Comparison of ENCODE assay signal across 8 cellular contexts in genomic region chr1:120354618-120355184, GRCh38.
DNase-seq lines count a peak whose midpoint lies in the region; ATAC-seq and TF ChIP-seq lines count a peak whose summit lies in the region.
"Not testable (repeated sequence)": the region's sequence is repeated elsewhere in the genome, so short reads cannot be mapped to it uniquely, and the experiment has no call there.

No MANE protein-coding gene starts in this region.

- TF ChIP-seq CTCF in Calu3 (IDR thresholded peaks at IDR 0.05; ENCODE audit: unreplicated experiment); fibroblast of lung (conservative IDR thresholded peaks at IDR 0.05 in 1 of 2, IDR thresholded peaks at IDR 0.05 in 1 of 2; ENCODE audit: low read depth in 1 of 2, low read length in 2 of 2); mesothelial cell of epicardium (IDR thresholded peaks at IDR 0.05; ENCODE audit: unreplicated experiment): not testable (repeated sequence)

- BruUV-seq in Calu3 (replicated peaks; lab: Mats Ljungman, UMichigan), result not testable (repeated sequence)

- H3K9me3 ChIP-seq in fibroblast of lung (ENCODE audit: control insufficient read depth, insufficient read depth, low read depth, low read length), result not testable (repeated sequence)

- DNase-seq in Calu3 (peak; percentile 38), SKM-1 treated with dmso at 0.1 percent for 144 hours (lab: John Stamatoyannopoulos, UW; ENCODE audit: unreplicated experiment) (peak; percentile 13), fibroblast of lung (ENCODE audit: low read depth in 2 of 2) (peak; percentile 54 to 74), mesothelial cell of epicardium (ENCODE audit: low spot score in 2 of 2, unreplicated experiment in 2 of 2) (peak; percentile 33 to 64)
- peak; percentile 68 for DNase-seq in activated naive CD4-positive, alpha-beta T cell treated with anti-CD3 and anti-CD28 coated beads, Interleukin-2, amount 10 ng/mL, durations not matched to agents 7 days and 5 days
- peak; percentile 10 for DNase-seq in stimulated activated CD4-positive, alpha-beta T cell treated with anti-CD3 and anti-CD28 coated beads, Interleukin-4, amount 100 ng/mL, for 4 hours

- H3K36me3 Mint-ChIP-seq in Calu3 (ENCODE audit: insufficient read depth, unreplicated experiment); activated naive CD4-positive, alpha-beta T cell treated with anti-CD3 and anti-CD28 coated beads, Interleukin-2, amount 10 ng/mL, durations not matched to agents 7 days and 5 days; mesothelial cell of epicardium: not testable (repeated sequence)

- H3K4me1 Mint-ChIP-seq in Calu3 (ENCODE audit: low read depth, unreplicated experiment); mesothelial cell of epicardium: not testable (repeated sequence)
- H3K4me1 Mint-ChIP-seq in activated naive CD4-positive, alpha-beta T cell treated with anti-CD3 and anti-CD28 coated beads, Interleukin-2, amount 10 ng/mL, durations not matched to agents 7 days and 5 days, result peaks cover 14% of the 10 kb centered on the region

- H2AFZ ChIP-seq in fibroblast of lung (ENCODE audit: low read length), result not testable (repeated sequence)

- not testable (repeated sequence) for H3K79me2 ChIP-seq in fibroblast of lung (ENCODE audit: control insufficient read depth, insufficient read depth, low read length)

- not testable (repeated sequence) for H3K36me3 ChIP-seq in fibroblast of lung (ENCODE audit: control insufficient read depth, insufficient read depth, low read length)

- peak; percentile 94 for ATAC-seq in GM21447 (IDR thresholded peaks at IDR 0.05; ENCODE audit: unreplicated experiment)
- peak; percentile 76 for ATAC-seq in HG03571 (IDR thresholded peaks at IDR 0.05; ENCODE audit: unreplicated experiment)

- H3K4me3 ChIP-seq in fibroblast of lung (replicated peaks in 1 of 4; ENCODE audit: control extremely low read depth in 1 of 4, insufficient read depth in 1 of 4, low read depth in 3 of 4, low read length in 4 of 4), result peak overlapping the region in 2 of 4 experiments; percentile 16 to 36

- not testable (repeated sequence) for H3K27me3 Mint-ChIP-seq in Calu3 (ENCODE audit: unreplicated experiment); activated naive CD4-positive, alpha-beta T cell treated with anti-CD3 and anti-CD28 coated beads, Interleukin-2, amount 10 ng/mL, durations not matched to agents 7 days and 5 days; mesothelial cell of epicardium (ENCODE audit: low read depth)

- H3K27ac ChIP-seq in fibroblast of lung (ENCODE audit: insufficient read depth, low read length), result not testable (repeated sequence)

- H3K27ac Mint-ChIP-seq in Calu3 (ENCODE audit: unreplicated experiment), result peak overlapping the region; percentile 87
- peak overlapping the region; percentile 97 for H3K27ac Mint-ChIP-seq in activated naive CD4-positive, alpha-beta T cell treated with anti-CD3 and anti-CD28 coated beads, Interleukin-2, amount 10 ng/mL, durations not matched to agents 7 days and 5 days
- H3K27ac Mint-ChIP-seq in mesothelial cell of epicardium, result peak overlapping the region; percentile 99

- intact Hi-C loops in Calu3 (cut with micrococcal nuclease; ENCODE audit: unreplicated experiment), result not testable (repeated sequence)

- not testable (repeated sequence) for H3K9me3 Mint-ChIP-seq in Calu3 (ENCODE audit: low read depth, unreplicated experiment); activated naive CD4-positive, alpha-beta T cell treated with anti-CD3 and anti-CD28 coated beads, Interleukin-2, amount 10 ng/mL, durations not matched to agents 7 days and 5 days; mesothelial cell of epicardium

- H3K9ac ChIP-seq in fibroblast of lung (ENCODE audit: insufficient read depth, low read length), result not testable (repeated sequence)

- not testable (repeated sequence) for H3K27me3 ChIP-seq in fibroblast of lung (ENCODE audit: control insufficient read depth, insufficient read depth, low read length)

- H3K4me3 Mint-ChIP-seq in Calu3 (ENCODE audit: low read depth, unreplicated experiment) (peak overlapping the region; percentile 71), mesothelial cell of epicardium (peak overlapping the region; percentile 74)
- peak overlapping the region; percentile 83 for H3K4me3 Mint-ChIP-seq in activated naive CD4-positive, alpha-beta T cell treated with anti-CD3 and anti-CD28 coated beads, Interleukin-2, amount 10 ng/mL, durations not matched to agents 7 days and 5 days

- H3K4me1 ChIP-seq in fibroblast of lung (ENCODE audit: control insufficient read depth, extremely low read depth, insufficient read depth, low read length), result not testable (repeated sequence)

- H4K20me1 ChIP-seq in fibroblast of lung (ENCODE audit: control insufficient read depth, extremely low read depth, insufficient read depth, low read length), result not testable (repeated sequence)

- H3K4me2 ChIP-seq in fibroblast of lung (ENCODE audit: extremely low read depth, insufficient read depth, low read length), result not testable (repeated sequence)

- CTCF ChIA-PET in Calu3 (lab: Charles Lee); activated naive CD4-positive, alpha-beta T cell treated with anti-CD3 and anti-CD28 coated beads, Interleukin-2, amount 10 ng/mL, durations not matched to agents 7 days and 5 days (lab: Charles Lee): not testable (repeated sequence)

Comparison
In these comparisons a context has a peak if more than half of its experiments do, and no peak if none do; other contexts are left out.
1. DNase-seq: peak in every context shown above with its lines; median percentile 68 in activated naive CD4-positive, alpha-beta T cell treated with anti-CD3 and anti-CD28 coated beads, Interleukin-2, amount 10 ng/mL, durations not matched to agents 7 days and 5 days; 64 in fibroblast of lung; 48 in mesothelial cell of epicardium; 38 in Calu3; 13 in SKM-1 treated with dmso at 0.1 percent for 144 hours; 10 in stimulated activated CD4-positive, alpha-beta T cell treated with anti-CD3 and anti-CD28 coated beads, Interleukin-4, amount 100 ng/mL, for 4 hours.